Comparison of ENCODE assay signal across 24 cellular contexts in genomic region chr12:95481888-95482287, GRCh38. TPM values are rescaled to one million over a fixed set of nuclear protein-coding genes. Genes with fewer than 3 reads are reported as not detected.
A peak's percentile ranks its signal among the peaks of the same experiment; 100 is the strongest.
DNase-seq lines count a peak whose midpoint lies in the region; ATAC-seq, FAIRE-seq and TF ChIP-seq lines count a peak whose summit lies in the region.
"Had no signal": no experiment of that assay in that cellular context is flagged by ENCODE, and none has a peak within 500 bp of the region (broad histone marks: within the 10 kb centered on the region; RNA-seq: fewer than 3 reads in every experiment).

No MANE protein-coding gene starts in this region.

- intact Hi-C loops in activated CD4-positive, alpha-beta T cell treated with anti-CD3 and anti-CD28 coated beads for 36 hours (cut with DNase I, micrococcal nuclease): no loop called here
- intact Hi-C loops in activated CD8-positive, alpha-beta T cell treated with anti-CD3 and anti-CD28 coated beads for 36 hours (cut with micrococcal nuclease): no loop called here
- intact Hi-C loops in lower leg skin (cut with DNase I; ENCODE audit: low total_unique reads): no loop called here

- H3K27me3 Mint-ChIP-seq in activated CD4-positive, alpha-beta T cell treated with anti-CD3 and anti-CD28 coated beads for 36 hours: no peaks in the 10 kb centered on the region
- no peaks in the 10 kb centered on the region for H3K27me3 Mint-ChIP-seq in activated CD8-positive, alpha-beta T cell treated with anti-CD3 and anti-CD28 coated beads for 36 hours
- H3K27me3 Mint-ChIP-seq: IgD-negative memory B cell had no signal

- no peaks in the 10 kb centered on the region for H3K9me3 Mint-ChIP-seq in activated CD4-positive, alpha-beta T cell treated with anti-CD3 and anti-CD28 coated beads for 36 hours (ENCODE audit: low read depth)
- H3K9me3 Mint-ChIP-seq in activated CD8-positive, alpha-beta T cell treated with anti-CD3 and anti-CD28 coated beads for 36 hours: no peaks in the 10 kb centered on the region
- H3K9me3 Mint-ChIP-seq: CD8-positive, alpha-beta memory T cell; GM23338; IgD-negative memory B cell had no signal

- H3K27ac Mint-ChIP-seq in activated CD4-positive, alpha-beta T cell treated with anti-CD3 and anti-CD28 coated beads for 36 hours: peak overlapping the region; percentile 37
- peak overlapping the region; percentile 81 for H3K27ac Mint-ChIP-seq in activated CD8-positive, alpha-beta T cell treated with anti-CD3 and anti-CD28 coated beads for 36 hours
- H3K27ac Mint-ChIP-seq: GM23338 had no signal

- H3K9me1 ChIP-seq in keratinocyte (ENCODE audit: control insufficient read depth, extremely low read depth, insufficient read depth, low read length): peaks cover 4% of the 10 kb centered on the region

- TF ChIP-seq POLR2A in A549 (IDR thresholded peaks at IDR 0.05; ENCODE audit: low read length): no peak
- no peak for TF ChIP-seq POLR2A in lower leg skin (IDR thresholded peaks at IDR 0.05)

- no peaks in the 10 kb centered on the region for H4K20me1 ChIP-seq in keratinocyte (ENCODE audit: control insufficient read depth, extremely low read depth, insufficient read depth, low read length)

- no peak for FAIRE-seq in A549 (lab: Jason Lieb, UNC)
- no peak for FAIRE-seq in keratinocyte (lab: Jason Lieb, UNC)
- FAIRE-seq: GM12891, HTR-8/SVneo had no signal

- no peak overlapping the region for H3K9ac ChIP-seq in keratinocyte (ENCODE audit: control insufficient read depth, extremely low read depth, insufficient read depth, low read length)

- TF ChIP-seq EP300 in A549 (IDR thresholded peaks at IDR 0.05): no peak

- dilution Hi-C loops in keratinocyte (cut with MboI; ENCODE audit: extremely low pct_ligation_motif_present, low sequenced_read_pairs): no loop called here

- H3K4me2 ChIP-seq in A549 (no peak overlapping the region), keratinocyte (ENCODE audit: control insufficient read depth, extremely low read depth, insufficient read depth, low read depth, low read length) (no peak overlapping the region)
- H3K4me2 ChIP-seq: GM23338 had no signal

- 92% methylated on average over 7 of the region's 7 CpGs for WGBS in A549 (ENCODE audit: missing lambda C conversion rate)
- WGBS in lower leg skin, 2 donors: 51 to 54% methylated on average over 7 of the region's 7 CpGs

- H3K27ac ChIP-seq in A549 (no peak overlapping the region), keratinocyte (ENCODE audit: control insufficient read depth, insufficient read depth, low read length) (peak overlapping the region; percentile 27)
- H3K27ac ChIP-seq: 22Rv1, Peyer's patch, SJSA1 had no signal

- no peak overlapping the region for H2AFZ ChIP-seq in keratinocyte (ENCODE audit: control insufficient read depth, low read length)
- H2AFZ ChIP-seq: GM23338 had no signal

- H3K27me3 ChIP-seq in keratinocyte (ENCODE audit: control insufficient read depth, extremely low read depth, insufficient read depth, low read length): no peaks in the 10 kb centered on the region
- H3K27me3 ChIP-seq: BE2C, Peyer's patch, SJSA1 had no signal

- no peak for TF ChIP-seq RAD21 in A549 (conservative IDR thresholded peaks at IDR 0.05 in 1 of 2, IDR thresholded peaks at IDR 0.05 in 1 of 2)

- no peak for DNase-seq in activated CD4-positive, alpha-beta T cell treated with anti-CD3 and anti-CD28 coated beads for 36 hours
- no peak for DNase-seq in activated CD4-positive, alpha-beta T cell treated with anti-CD3 and anti-CD28 coated beads, Interleukin-2, amount 50 U/mL, for 48 hours
- no peak for DNase-seq in A549 (ENCODE audit: low read depth in 1 of 2, low spot score in 1 of 2)
- DNase-seq in activated CD8-positive, alpha-beta T cell treated with anti-CD3 and anti-CD28 coated beads for 36 hours: no peak
- DNase-seq in keratinocyte (ENCODE audit: low read depth, low spot score): no peak
- DNase-seq in lower leg skin (ENCODE audit: low spot score in 2 of 2): no peak
- DNase-seq in T-helper 1 cell: no peak
- DNase-seq: BE2C; CD8-positive, alpha-beta memory T cell; HCEC 1CT; NCI-H1092 treated with DMSO at 0.1 percent for 48 hours; NCI-H146; NCI-H2029 treated with DMSO at 0.1 percent for 48 hours; NCI-H2171 treated with DMSO at 0.1 percent for 48 hours; NCI-H446; NK-92 treated with Interleukin-12 subunit alpha and Interleukin-12 subunit beta, amount 100 ng/mL, for 24 hours; Peyer's patch had no signal

- peaks cover 57% of the 10 kb centered on the region for H3K36me3 Mint-ChIP-seq in activated CD4-positive, alpha-beta T cell treated with anti-CD3 and anti-CD28 coated beads for 36 hours (ENCODE audit: low read depth)
- peaks cover 63% of the 10 kb centered on the region for H3K36me3 Mint-ChIP-seq in activated CD8-positive, alpha-beta T cell treated with anti-CD3 and anti-CD28 coated beads for 36 hours (ENCODE audit: low read depth)

- CTCF ChIA-PET in activated CD4-positive, alpha-beta T cell treated with anti-CD3 and anti-CD28 coated beads for 36 hours (lab: Charles Lee): no interaction called here
- CTCF ChIA-PET in A549 (lab: Yijun Ruan, JAX): no interaction called here
- CTCF ChIA-PET in activated CD8-positive, alpha-beta T cell treated with anti-CD3 and anti-CD28 coated beads for 36 hours (lab: Charles Lee): interaction anchor here (0.9 kb wide), 1 partner anchor 53 kb away, joined by 4 read pairs; no protein-coding TSS in a partner anchor

- H3K79me2 ChIP-seq in keratinocyte (ENCODE audit: control insufficient read depth, insufficient read depth, low read length): peaks cover 65% of the 10 kb centered on the region

- peaks cover 3 to 24% of the 10 kb centered on the region in 2 experiments for H3K36me3 ChIP-seq in keratinocyte (ENCODE audit: control insufficient read depth in 2 of 2, extremely low read depth in 1 of 2, insufficient read depth in 2 of 2, low read length in 2 of 2)

- no peak overlapping the region for H3K4me3 Mint-ChIP-seq in activated CD4-positive, alpha-beta T cell treated with anti-CD3 and anti-CD28 coated beads for 36 hours
- no peak overlapping the region for H3K4me3 Mint-ChIP-seq in activated CD8-positive, alpha-beta T cell treated with anti-CD3 and anti-CD28 coated beads for 36 hours
- H3K4me3 Mint-ChIP-seq: GM23338, IgD-negative memory B cell had no signal

- no peak for ATAC-seq in activated CD4-positive, alpha-beta T cell treated with anti-CD3 and anti-CD28 coated beads for 36 hours
- no peak for ATAC-seq in A549
- no peak for ATAC-seq in activated CD8-positive, alpha-beta T cell treated with anti-CD3 and anti-CD28 coated beads for 36 hours
- no peak for ATAC-seq in GM19023 (IDR thresholded peaks at IDR 0.05; ENCODE audit: unreplicated experiment)
- ATAC-seq: GM23338 had no signal

- H3K4me1 Mint-ChIP-seq in activated CD4-positive, alpha-beta T cell treated with anti-CD3 and anti-CD28 coated beads for 36 hours: peaks cover 54% of the 10 kb centered on the region
- H3K4me1 Mint-ChIP-seq in activated CD8-positive, alpha-beta T cell treated with anti-CD3 and anti-CD28 coated beads for 36 hours (ENCODE audit: low read depth): peaks cover 47% of the 10 kb centered on the region

- no peak for TF ChIP-seq CTCF in A549 (IDR thresholded peaks at IDR 0.05)
- TF ChIP-seq CTCF in activated CD8-positive, alpha-beta T cell treated with anti-CD3 and anti-CD28 coated beads for 36 hours (IDR thresholded peaks at IDR 0.05): no peak
- TF ChIP-seq CTCF in keratinocyte (optimal IDR thresholded peaks at IDR 0.05 in 1 of 3, IDR thresholded peaks at IDR 0.05 in 1 of 3, conservative IDR thresholded peaks at IDR 0.05 in 1 of 3; ENCODE audit: extremely low read depth in 1 of 3, insufficient read depth in 2 of 3, low read length in 3 of 3): no peak
- TF ChIP-seq CTCF in lower leg skin (IDR thresholded peaks at IDR 0.05): no peak

- H3K9me3 ChIP-seq in A549: no peaks in the 10 kb centered on the region
- H3K9me3 ChIP-seq in keratinocyte (ENCODE audit: control insufficient read depth, low read depth, low read length): no peaks in the 10 kb centered on the region
- H3K9me3 ChIP-seq: BE2C, Peyer's patch, SJSA1 had no signal

- H3K4me3 ChIP-seq in A549 (no peak overlapping the region), keratinocyte (ENCODE audit: control insufficient read depth in 2 of 3, extremely low read depth in 1 of 3, insufficient read depth in 2 of 3, low read depth in 1 of 3, low read length in 3 of 3) (no peak overlapping the region), lower leg skin (ENCODE audit: low read depth, poor library complexity, severe bottlenecking) (no peak overlapping the region)
- H3K4me3 ChIP-seq: GM23338, Peyer's patch, SJSA1 had no signal

- POLR2A ChIA-PET in activated CD4-positive, alpha-beta T cell treated with anti-CD3 and anti-CD28 coated beads for 36 hours (lab: Charles Lee): no interaction called here
- POLR2A ChIA-PET in A549 (lab: Yijun Ruan, JAX): interaction anchor here (0.6 kb wide), 1 partner anchor 347 kb away, joined by 4 read pairs; no protein-coding TSS in a partner anchor
- POLR2A ChIA-PET in activated CD8-positive, alpha-beta T cell treated with anti-CD3 and anti-CD28 coated beads for 36 hours (lab: Charles Lee): interaction anchor here (0.7 to 1.9 kb wide), 3 partner anchors 8 to 367 kb away, joined by 3 to 11 read pairs (median 3); partner anchors contain the start of gene METAP2

- H3K4me1 ChIP-seq in A549: peaks cover 3% of the 10 kb centered on the region; the same call in 1 of the 3 replicates
- H3K4me1 ChIP-seq in keratinocyte (ENCODE audit: control insufficient read depth, extremely low read depth, insufficient read depth, low read length): peaks cover 14% of the 10 kb centered on the region
- H3K4me1 ChIP-seq: BE2C, Peyer's patch, SJSA1 had no signal

TF ChIP-seq in A549, 52 proteins besides CTCF, POLR2A, EP300 and RAD21:
- TF ChIP-seq CBX2 (IDR thresholded peaks at IDR 0.05; ENCODE audit: borderline replicate concordance, low read depth) (no peak), MAFK (IDR thresholded peaks at IDR 0.05; ENCODE audit: partially characterized antibody) (peak; percentile 58)

RNA-seq across cellular contexts. Expression of gene METAP2, which starts 7.9 kb away (rescaled TPM):
- 100 to 1,000 TPM; 136 to 152 TPM for total RNA-seq in activated CD4-positive, alpha-beta T cell treated with anti-CD3 and anti-CD28 coated beads for 36 hours
- polyA plus RNA-seq in A549 (2011; rRNA removed) (134 and 205 TPM in 2 replicates), A549 (2017; fragmentation: RNase III; extraction: RNeasy Plus Mini Kit Qiagen cat#74134 plus additional on column Dnase treatment) (213 to 241 TPM (median 219 TPM) in 3 replicates), keratinocyte (51.0 to 103 TPM (median 68.4 TPM) in 3 replicates)
- 45.4 and 57.9 TPM in 2 replicates for polyA plus RNA-seq in A549 (2012; cell fraction: cytosol; rRNA removed)
- polyA plus RNA-seq in A549 (2012; cell fraction: nucleus; rRNA removed): 13.4 and 20.3 TPM in 2 replicates
- polyA minus RNA-seq in A549 (2011; rRNA and poly(A)+ RNA removed): 21.8 and 22.7 TPM in 2 replicates
- 100 to 1,000 TPM; 129 to 133 TPM for total RNA-seq in activated CD8-positive, alpha-beta T cell treated with anti-CD3 and anti-CD28 coated beads for 36 hours
- 518 TPM for polyA plus RNA-seq in keratinocyte (2011; ENCODE audit: low read depth)
- polyA plus RNA-seq in keratinocyte (2011; cell fraction: cytosol; rRNA removed): 52.7 and 83.4 TPM in 2 replicates
- polyA plus RNA-seq in keratinocyte (2011; cell fraction: nucleus; rRNA removed): 34.9 and 55.0 TPM in 2 replicates
- polyA plus RNA-seq in keratinocyte (2012; ENCODE audit: low replicate concordance): 85.8 and 86.4 TPM in 2 replicates
- 3.4 to 40.9 TPM (median 17.7 TPM) in 3 replicates for polyA minus RNA-seq in keratinocyte
- polyA minus RNA-seq in keratinocyte (2011; cell fraction: cytosol; rRNA and poly(A)+ RNA removed): 25.9 TPM
- polyA minus RNA-seq in keratinocyte (2011; cell fraction: nucleus; rRNA and poly(A)+ RNA removed): 15.4 and 29.2 TPM in 2 replicates
- total RNA-seq in lower leg skin: 10 to 100 TPM; 56.6 to 87.1 (median 71.8) TPM
